16 cellular contexts compared by ENCODE assay signal in the genomic region with DNA sequence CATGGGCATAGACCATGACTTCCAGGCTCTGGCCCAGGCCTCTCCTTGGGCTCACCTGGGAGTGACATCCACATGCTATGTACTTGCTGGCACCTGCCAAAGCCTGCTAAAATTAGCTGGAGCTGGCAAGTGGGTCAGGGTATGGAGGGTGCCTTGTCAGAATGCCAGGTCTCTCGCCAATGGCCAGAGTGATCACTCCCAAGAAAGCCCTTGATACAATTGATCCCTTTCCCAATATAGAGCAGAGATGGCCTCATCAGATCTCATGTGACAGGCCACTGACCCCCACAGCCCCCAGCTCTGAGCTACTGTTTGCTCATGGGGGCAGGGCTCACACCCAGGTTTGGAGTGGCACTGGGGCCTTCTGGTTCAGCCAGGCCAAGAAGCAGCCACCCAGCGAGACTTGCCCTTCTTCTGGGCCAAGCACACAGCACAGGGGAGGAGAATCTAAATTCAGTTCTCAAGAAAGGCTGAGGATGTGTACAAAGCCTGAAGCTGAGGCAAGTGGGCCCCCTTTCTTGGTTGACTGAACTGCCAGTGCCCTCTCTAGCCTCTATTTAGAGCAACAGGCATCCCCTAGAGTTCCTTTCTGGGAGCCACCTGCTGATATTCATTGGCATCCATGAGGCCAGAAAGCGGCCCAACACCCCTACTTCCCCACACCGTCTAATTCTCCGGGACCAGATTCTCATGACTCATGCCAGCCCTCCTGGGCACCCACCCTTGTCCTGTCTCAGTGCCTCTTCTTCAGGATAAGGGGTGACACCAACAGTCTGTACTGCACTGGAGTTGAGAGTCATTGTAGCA. TPM values are rescaled to one million over a fixed set of nuclear protein-coding genes. Genes with fewer than 3 reads are reported as not detected.
"Had no signal": no experiment of that assay in that cellular context is flagged by ENCODE, and none has a peak within 500 bp of the region (broad histone marks: within the 10 kb centered on the region; RNA-seq: fewer than 3 reads in every experiment).

No MANE protein-coding gene starts in this region.

- ATAC-seq: activated naive CD8-positive, alpha-beta T cell treated with anti-CD3 and anti-CD28 coated beads, Interleukin-2, amount 50 U/mL, for 24 hours had no signal

- H3K36me3 ChIP-seq: lower lobe of right lung, pancreas had no signal

- H3K27ac ChIP-seq: lower lobe of right lung, pancreas, SK-N-MC, skin epidermis had no signal

- DNase-seq: activated CD4-positive, alpha-beta T cell treated with anti-CD3 and anti-CD28 coated beads, Interleukin-2, amount 10 ng/mL, durations not matched to agents 24 days and 14 days; activated CD4-positive, CD25-positive, alpha-beta regulatory T cell; activated naive CD4-positive, alpha-beta T cell treated with anti-CD3 and anti-CD28 coated beads for 36 hours; activated naive CD8-positive, alpha-beta T cell treated with anti-CD3 and anti-CD28 coated beads, Interleukin-2, amount 50 U/mL, for 24 hours; kidney; lower lobe of right lung; pancreas; stimulated activated CD4-positive, alpha-beta T cell treated with anti-CD3 and anti-CD28 coated beads, Interleukin-4, amount 100 ng/mL, for 24 hours; stimulated activated naive CD4-positive, alpha-beta T cell; trophoblast cell had no signal

- H3K27me3 ChIP-seq: pancreas had no signal

- H3K4me1 ChIP-seq: lower lobe of right lung, pancreas had no signal

- H3K9me3 ChIP-seq: lower lobe of right lung, pancreas had no signal

- H3K4me3 ChIP-seq: lower lobe of right lung, pancreas, SK-N-MC, skin epidermis had no signal

RNA-seq across cellular contexts. Expression of a gene that starts 18.9 kb away (rescaled TPM):
- total RNA-seq: activated CD4-positive, alpha-beta T cell treated with anti-CD3 and anti-CD28 coated beads, Interleukin-2, amount 10 ng/mL, durations not matched to agents 24 days and 14 days; activated naive CD4-positive, alpha-beta T cell treated with anti-CD3 and anti-CD28 coated beads for 36 hours; activated T-helper 1 cell treated with anti-CD3 and anti-CD28 coated beads, Interleukin-12 subunit alpha, Interleukin-12 subunit beta, Interleukin-2, Interleukin-4 antibody, amounts not matched to agents 30 ng/mL and 10 ng/mL and 1 ng/mL, durations not matched to agents 14 hours and 24 hours and 36 hours; aorta; kidney; neural crest cell; renal cortical epithelial cell had no signal
